In genomic region chr10:119281581-119282071, GRCh38 we compare ENCODE assay signal across 9 cellular contexts.
DNase-seq lines count a peak whose midpoint lies in the region; ATAC-seq and TF ChIP-seq lines count a peak whose summit lies in the region.
"Had no signal": no experiment of that assay in that cellular context is flagged by ENCODE, and none has a peak within 500 bp of the region (broad histone marks: within the 10 kb centered on the region; RNA-seq: fewer than 3 reads in every experiment).

No MANE protein-coding gene starts in this region.

- no peak overlapping the region for H3K4me3 ChIP-seq in choroid plexus epithelial cell (ENCODE audit: low read depth, low read length)
- H3K4me3 ChIP-seq: colonic mucosa had no signal

- H3K4me1 Mint-ChIP-seq in stimulated activated naive CD8-positive, alpha-beta T cell treated with anti-CD3 and anti-CD28 coated beads, Interleukin-15, Interleukin-2, amounts not matched to agents 100 ng/mL and 50 ng/mL, for 24 hours (ENCODE audit: low read depth) = peaks cover 56% of the 10 kb centered on the region
- H3K4me1 Mint-ChIP-seq in naive B cell = peaks cover 65 to 87% (median 85%) of the 10 kb centered on the region in 3 donors

- no peaks in the 10 kb centered on the region for H3K27me3 Mint-ChIP-seq in stimulated activated naive CD8-positive, alpha-beta T cell treated with anti-CD3 and anti-CD28 coated beads, Interleukin-15, Interleukin-2, amounts not matched to agents 100 ng/mL and 50 ng/mL, for 24 hours
- no peaks in the 10 kb centered on the region for H3K27me3 Mint-ChIP-seq in naive B cell

- ATAC-seq in stimulated activated naive CD8-positive, alpha-beta T cell treated with anti-CD3 and anti-CD28 coated beads, Interleukin-15, Interleukin-2, amounts not matched to agents 100 U/mL and 50 U/mL, for 24 hours = no peak
- ATAC-seq in naive B cell (ENCODE audit: low read depth in 2 of 2) (no peak), GM18868 (IDR thresholded peaks at IDR 0.05; ENCODE audit: unreplicated experiment) (no peak), GM19035 (IDR thresholded peaks at IDR 0.05; ENCODE audit: unreplicated experiment) (no peak)
- no peak for ATAC-seq in activated naive CD4-positive, alpha-beta T cell treated with anti-CD3 and anti-CD28 coated beads, Interleukin-2, amount 50 U/mL, for 72 hours

- no peak for TF ChIP-seq CTCF in choroid plexus epithelial cell (conservative IDR thresholded peaks at IDR 0.05; ENCODE audit: low read depth, low read length)

- no peak overlapping the region for H3K4me3 Mint-ChIP-seq in stimulated activated naive CD8-positive, alpha-beta T cell treated with anti-CD3 and anti-CD28 coated beads, Interleukin-15, Interleukin-2, amounts not matched to agents 100 ng/mL and 50 ng/mL, for 24 hours
- H3K4me3 Mint-ChIP-seq in naive B cell = peak overlapping the region in 1 of 8 donors; percentile 4

- DNase-seq in stimulated activated naive CD8-positive, alpha-beta T cell treated with anti-CD3 and anti-CD28 coated beads, Interleukin-15, Interleukin-2, amounts not matched to agents 100 U/mL and 50 U/mL, for 24 hours = no peak
- DNase-seq in choroid plexus epithelial cell (ENCODE audit: low read depth) = peak; percentile 28
- DNase-seq in naive B cell = no peak
- no peak for DNase-seq in activated CD4-positive, alpha-beta T cell treated with anti-CD3 and anti-CD28 coated beads for 1 hour
- DNase-seq in activated naive CD4-positive, alpha-beta T cell treated with anti-CD3 and anti-CD28 coated beads, Interleukin-2, amount 50 U/mL, for 72 hours (ENCODE audit: low spot score in 2 of 2) = no peak
- DNase-seq: colonic mucosa had no signal

- no peaks in the 10 kb centered on the region for H3K9me3 Mint-ChIP-seq in stimulated activated naive CD8-positive, alpha-beta T cell treated with anti-CD3 and anti-CD28 coated beads, Interleukin-15, Interleukin-2, amounts not matched to agents 100 ng/mL and 50 ng/mL, for 24 hours
- H3K9me3 Mint-ChIP-seq in naive B cell = no peaks in the 10 kb centered on the region
- H3K9me3 Mint-ChIP-seq in activated naive CD4-positive, alpha-beta T cell treated with anti-CD3 and anti-CD28 coated beads, Interleukin-2, amount 50 U/mL, for 72 hours = no peaks in the 10 kb centered on the region

- no peaks in the 10 kb centered on the region for H3K36me3 Mint-ChIP-seq in stimulated activated naive CD8-positive, alpha-beta T cell treated with anti-CD3 and anti-CD28 coated beads, Interleukin-15, Interleukin-2, amounts not matched to agents 100 ng/mL and 50 ng/mL, for 24 hours (ENCODE audit: low read depth)
- H3K36me3 Mint-ChIP-seq in naive B cell = no peaks in the 10 kb centered on the region
- H3K36me3 Mint-ChIP-seq in activated naive CD4-positive, alpha-beta T cell treated with anti-CD3 and anti-CD28 coated beads, Interleukin-2, amount 50 U/mL, for 72 hours = no peaks in the 10 kb centered on the region

- peak overlapping the region; percentile 73 for H3K27ac Mint-ChIP-seq in stimulated activated naive CD8-positive, alpha-beta T cell treated with anti-CD3 and anti-CD28 coated beads, Interleukin-15, Interleukin-2, amounts not matched to agents 100 ng/mL and 50 ng/mL, for 24 hours
- peak overlapping the region; percentile 39 to 96 (median 77) for H3K27ac Mint-ChIP-seq in naive B cell
- H3K27ac Mint-ChIP-seq in activated naive CD4-positive, alpha-beta T cell treated with anti-CD3 and anti-CD28 coated beads, Interleukin-2, amount 50 U/mL, for 72 hours = no peak overlapping the region

Comparison
In these comparisons a context has a peak if more than half of its experiments do, and no peak if none do; other contexts are left out.
1. H3K27ac Mint-ChIP-seq: peak in stimulated activated naive CD8-positive, alpha-beta T cell treated with anti-CD3 and anti-CD28 coated beads, Interleukin-15, Interleukin-2, amounts not matched to agents 100 ng/mL and 50 ng/mL, for 24 hours (single experiment) and naive B cell (6 of 6); none in activated naive CD4-positive, alpha-beta T cell treated with anti-CD3 and anti-CD28 coated beads, Interleukin-2, amount 50 U/mL, for 72 hours (0 of 2).